11 cellular contexts compared by ENCODE assay signal in the genomic region with DNA sequence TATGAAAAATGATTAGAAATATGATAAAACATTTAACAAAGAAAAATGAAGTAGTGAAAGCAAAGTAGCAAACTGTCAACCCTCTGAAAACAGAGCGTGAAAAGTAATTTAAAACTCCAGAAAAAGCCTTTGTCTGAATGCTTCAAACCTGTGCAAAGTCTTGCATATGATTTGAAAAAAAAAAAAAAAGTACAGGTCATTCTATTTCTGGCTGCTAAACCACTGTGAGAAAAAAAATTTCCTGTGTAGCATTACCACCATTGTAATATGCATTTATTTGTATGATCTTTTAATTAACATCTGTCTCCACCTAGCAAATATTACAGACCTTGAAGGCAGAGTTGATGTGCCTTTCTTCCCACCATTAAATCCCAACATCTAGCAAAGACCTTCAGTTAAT.
"Had no signal": no experiment of that assay in that cellular context is flagged by ENCODE, and none has a peak within 500 bp of the region (broad histone marks: within the 10 kb centered on the region; RNA-seq: fewer than 3 reads in every experiment).

No MANE protein-coding gene starts in this region.

- H3K4me3 ChIP-seq: GM23248, GM23338, HAP-1 had no signal

- DNase-seq: GM23248, GOT3, H7, H9, HCEC 1CT, HFFc6 had no signal

- H3K27ac ChIP-seq: GM23248 had no signal

- H3K9me3 ChIP-seq: HAP-1 had no signal

- FAIRE-seq: H1, H54 had no signal

- H2AFZ ChIP-seq: GM23248, GM23338 had no signal

- H3K4me2 ChIP-seq: GM23338 had no signal

- ATAC-seq: GM23338, HCT116 had no signal

- H3K9ac ChIP-seq: GM23248 had no signal

- H3K36me3 ChIP-seq: HAP-1 had no signal

- H3K4me1 ChIP-seq: HAP-1 had no signal
